1 cellular context compared by ENCODE assay signal in the genomic region with DNA sequence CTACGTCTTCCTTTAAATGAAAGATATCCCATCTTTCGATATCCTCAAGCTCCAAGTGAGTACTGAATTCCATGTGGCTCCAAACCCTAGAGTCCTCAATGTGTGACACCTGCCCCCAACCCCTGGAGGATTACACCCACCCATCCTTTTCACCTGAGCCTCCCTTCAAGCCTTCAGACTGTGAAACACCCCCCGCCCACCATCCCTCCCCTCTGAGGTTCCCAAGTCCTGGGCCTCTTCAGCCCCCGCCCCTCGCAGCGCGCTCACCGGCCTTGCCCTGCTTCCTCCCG.
A peak's percentile ranks its signal among the peaks of the same experiment; 100 is the strongest.
TF ChIP-seq lines count a peak whose summit lies in the region.

No MANE protein-coding gene starts in this region.

TF ChIP-seq in H1, 55 proteins besides CTCF, POLR2A, EP300 and RAD21:
- peak; percentile 19; the same call in 1 of the 2 replicates for TF ChIP-seq EGR1 (IDR thresholded peaks at IDR 0.05; ENCODE audit: borderline replicate concordance, low read depth, low read length)
- no peak for TF ChIP-seq GABPA (IDR thresholded peaks at IDR 0.05; ENCODE audit: borderline replicate concordance, insufficient read depth, low read length)
